Comparison of ENCODE assay signal across 8 cellular contexts in the genomic region with DNA sequence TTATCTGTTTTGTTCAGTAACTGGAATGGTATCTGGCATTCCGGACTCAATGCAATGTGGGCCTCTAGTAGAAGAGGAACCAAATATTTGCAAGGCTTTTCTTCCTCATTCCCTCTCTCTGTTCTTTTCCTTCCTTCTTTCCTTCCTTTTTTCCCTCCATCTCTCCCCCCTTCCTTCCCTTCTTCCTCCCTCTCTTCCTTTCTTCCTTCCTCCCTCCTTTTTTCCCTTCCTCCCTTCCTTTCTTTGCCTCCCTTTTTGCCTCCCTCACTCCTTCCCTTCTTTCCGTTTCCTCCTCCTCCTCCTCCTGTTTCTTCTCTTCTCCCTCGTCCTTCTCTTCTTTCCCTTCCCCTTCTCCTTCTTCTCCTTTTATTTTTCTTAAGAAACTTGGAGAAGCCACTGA.
"Had no signal": no experiment of that assay in that cellular context is flagged by ENCODE, and none has a peak within 500 bp of the region (broad histone marks: within the 10 kb centered on the region; RNA-seq: fewer than 3 reads in every experiment).

No MANE protein-coding gene starts in this region.

- H3K27ac Mint-ChIP-seq: H9 had no signal

- H3K4me3 Mint-ChIP-seq: H9 had no signal

- DNase-seq: GM23248, GOT3, H9, IMR-90, KBM-7 had no signal

- H3K9me3 Mint-ChIP-seq: H9 had no signal

- FAIRE-seq: H54, HTR-8/SVneo had no signal

- H2AFZ ChIP-seq: GM23248 had no signal

- H3K27ac ChIP-seq: GM23248 had no signal

- H3K9ac ChIP-seq: GM23248 had no signal

- H3K4me1 Mint-ChIP-seq: H9 had no signal

- ATAC-seq: HCT116 had no signal

- H3K4me3 ChIP-seq: GM23248 had no signal
